ENCODE assay signal across 12 cellular contexts in genomic region chr6:25042599-25042936, GRCh38.
DNase-seq lines count a peak whose midpoint lies in the region; ATAC-seq, FAIRE-seq and TF ChIP-seq lines count a peak whose summit lies in the region.
"Had no signal": no experiment of that assay in that cellular context is flagged by ENCODE, and none has a peak within 500 bp of the region (broad histone marks: within the 10 kb centered on the region; RNA-seq: fewer than 3 reads in every experiment).

No MANE protein-coding gene starts in this region.

- no peaks in the 10 kb centered on the region for H3K27me3 Mint-ChIP-seq in CD4-positive, CD25-positive, alpha-beta regulatory T cell
- no peaks in the 10 kb centered on the region for H3K27me3 Mint-ChIP-seq in activated naive CD8-positive, alpha-beta T cell treated with anti-CD3 and anti-CD28 coated beads, Interleukin-2, amount 50 U/mL, for 24 hours

- ATAC-seq in CD4-positive, CD25-positive, alpha-beta regulatory T cell (ENCODE audit: low read depth in 2 of 2) = peak; percentile 54
- ATAC-seq in GM18867 (IDR thresholded peaks at IDR 0.05; ENCODE audit: unreplicated experiment) (peak; percentile 26), HG03457 (IDR thresholded peaks at IDR 0.05; ENCODE audit: unreplicated experiment) (no peak), pancreas (no peak)
- ATAC-seq in activated naive CD8-positive, alpha-beta T cell treated with anti-CD3 and anti-CD28 coated beads, Interleukin-2, amount 50 U/mL, for 24 hours = no peak
- ATAC-seq: K562, left lung had no signal

- peaks cover 3% of the 10 kb centered on the region for H3K36me3 Mint-ChIP-seq in CD4-positive, CD25-positive, alpha-beta regulatory T cell
- H3K36me3 Mint-ChIP-seq in activated naive CD8-positive, alpha-beta T cell treated with anti-CD3 and anti-CD28 coated beads, Interleukin-2, amount 50 U/mL, for 24 hours (ENCODE audit: low read depth) = peaks cover 6% of the 10 kb centered on the region

- intact Hi-C loops in pancreas (cut with DNase I) = no loop called here

- peak overlapping the region; percentile 93 to 98 (median 97) for H3K27ac Mint-ChIP-seq in CD4-positive, CD25-positive, alpha-beta regulatory T cell
- peak overlapping the region; percentile 94 for H3K27ac Mint-ChIP-seq in activated naive CD8-positive, alpha-beta T cell treated with anti-CD3 and anti-CD28 coated beads, Interleukin-2, amount 50 U/mL, for 24 hours

- peaks cover 24 to 60% (median 50%) of the 10 kb centered on the region in 4 donors for H3K4me1 Mint-ChIP-seq in CD4-positive, CD25-positive, alpha-beta regulatory T cell
- H3K4me1 Mint-ChIP-seq in activated naive CD8-positive, alpha-beta T cell treated with anti-CD3 and anti-CD28 coated beads, Interleukin-2, amount 50 U/mL, for 24 hours = peaks cover 58% of the 10 kb centered on the region

- TF ChIP-seq CTCF in LNCaP clone FGC (IDR thresholded peaks at IDR 0.05; ENCODE audit: control insufficient read depth, extremely low read depth, insufficient read depth) (peak; percentile 22; the same call in 1 of the 2 replicates), pancreas (IDR thresholded peaks at IDR 0.05) (no peak)

- H3K9me3 Mint-ChIP-seq in CD4-positive, CD25-positive, alpha-beta regulatory T cell = peaks cover 0 to 2% (median 0%) of the 10 kb centered on the region in 7 donors
- H3K9me3 Mint-ChIP-seq in activated naive CD8-positive, alpha-beta T cell treated with anti-CD3 and anti-CD28 coated beads, Interleukin-2, amount 50 U/mL, for 24 hours = no peaks in the 10 kb centered on the region

- peak overlapping the region; percentile 91 for H3K27ac ChIP-seq in CD4-positive, CD25-positive, alpha-beta regulatory T cell (ENCODE audit: insufficient read depth, low read length, poor library complexity, severe bottlenecking)
- no peak overlapping the region for H3K27ac ChIP-seq in pancreas
- H3K27ac ChIP-seq: GM23248 had no signal

- H3K9me3 ChIP-seq in CD4-positive, CD25-positive, alpha-beta regulatory T cell (ENCODE audit: control insufficient read depth in 2 of 2, low read length in 2 of 2) = no peaks in the 10 kb centered on the region
- no peaks in the 10 kb centered on the region for H3K9me3 ChIP-seq in pancreas
- H3K9me3 ChIP-seq: left lung had no signal

- H3K4me1 ChIP-seq in CD4-positive, CD25-positive, alpha-beta regulatory T cell (ENCODE audit: control insufficient read depth, insufficient read depth, low read length, poor library complexity, severe bottlenecking) = peaks cover 56% of the 10 kb centered on the region
- H3K4me1 ChIP-seq in pancreas = no peaks in the 10 kb centered on the region

- no peaks in the 10 kb centered on the region for H3K27me3 ChIP-seq in CD4-positive, CD25-positive, alpha-beta regulatory T cell (ENCODE audit: control insufficient read depth, insufficient read depth, low read length)
- no peaks in the 10 kb centered on the region for H3K27me3 ChIP-seq in pancreas
- H3K27me3 ChIP-seq: left lung had no signal

- DNase-seq in CD4-positive, CD25-positive, alpha-beta regulatory T cell = peak in 2 of 3 donors; percentile 42 to 68
- DNase-seq in LNCaP clone FGC (ENCODE audit: low read depth) (no peak), GM19238 (ENCODE audit: insufficient read length, low spot score) (no peak), pancreas (no peak), NCI-H1694 (lab: John Stamatoyannopoulos, UW) (no peak)
- no peak for DNase-seq in activated naive CD8-positive, alpha-beta T cell treated with anti-CD3 and anti-CD28 coated beads, Interleukin-2, amount 50 U/mL, for 24 hours
- DNase-seq: GM23248, left lung, substantia nigra had no signal

- no peaks in the 10 kb centered on the region for H3K36me3 ChIP-seq in CD4-positive, CD25-positive, alpha-beta regulatory T cell (ENCODE audit: control insufficient read depth, insufficient read depth, low read length)
- H3K36me3 ChIP-seq in pancreas = no peaks in the 10 kb centered on the region
- H3K36me3 ChIP-seq: left lung had no signal

- no peak for FAIRE-seq in pancreas (lab: Jason Lieb, UNC)
- FAIRE-seq: K562 had no signal

- H3K4me3 ChIP-seq in CD4-positive, CD25-positive, alpha-beta regulatory T cell (ENCODE audit: low read depth, low read length) = peak overlapping the region; percentile 100
- H3K4me3 ChIP-seq in LNCaP clone FGC (ENCODE audit: low read depth, low read length) (no peak overlapping the region), pancreas (no peak overlapping the region)
- H3K4me3 ChIP-seq: GM23248, K562 had no signal

- peak overlapping the region; percentile 93 to 96 (median 94) for H3K4me3 Mint-ChIP-seq in CD4-positive, CD25-positive, alpha-beta regulatory T cell
- peak overlapping the region; percentile 86 for H3K4me3 Mint-ChIP-seq in activated naive CD8-positive, alpha-beta T cell treated with anti-CD3 and anti-CD28 coated beads, Interleukin-2, amount 50 U/mL, for 24 hours

- WGBS in pancreas, 2 donors = 84 to 85% methylated on average over 5 of the region's 5 CpGs

Comparison
In these comparisons a context has a peak if more than half of its experiments do, and no peak if none do; other contexts are left out.
1. ATAC-seq: peak in CD4-positive, CD25-positive, alpha-beta regulatory T cell (2 of 2) and GM18867 (single experiment); none in activated naive CD8-positive, alpha-beta T cell treated with anti-CD3 and anti-CD28 coated beads, Interleukin-2, amount 50 U/mL, for 24 hours (single experiment), HG03457 (single experiment) and pancreas (0 of 4).
2. DNase-seq: peak in CD4-positive, CD25-positive, alpha-beta regulatory T cell (2 of 3); none in LNCaP clone FGC (single experiment), activated naive CD8-positive, alpha-beta T cell treated with anti-CD3 and anti-CD28 coated beads, Interleukin-2, amount 50 U/mL, for 24 hours (single experiment), GM19238 (single experiment), pancreas (0 of 6) and NCI-H1694 (single experiment).